In genomic region chr7:132891554-132891953, GRCh38 we compare ENCODE assay signal across 26 cellular contexts.
"Had no signal": no experiment of that assay in that cellular context is flagged by ENCODE, and none has a peak within 500 bp of the region (broad histone marks: within the 10 kb centered on the region; RNA-seq: fewer than 3 reads in every experiment).

No MANE protein-coding gene starts in this region.

- DNase-seq: activated B cell treated with CpG ODN at 0.5 μM for 24 hours; activated CD4-positive, alpha-beta memory T cell treated with anti-CD3 and anti-CD28 coated beads for 36 hours; activated CD4-positive, alpha-beta T cell treated with anti-CD3 and anti-CD28 coated beads for 48 hours; activated CD8-positive, alpha-beta memory T cell treated with anti-CD3 and anti-CD28 coated beads, Interleukin-2, amount 10 ng/mL, durations not matched to agents 7 days and 5 days; activated CD8-positive, alpha-beta memory T cell treated with anti-CD3 and anti-CD28 coated beads, Interleukin-2, amount 50 U/mL, for 4 hours; activated CD8-positive, alpha-beta T cell treated with anti-CD3 and anti-CD28 coated beads, Interleukin-2, amount 10 ng/mL, durations not matched to agents 7 days and 5 days; activated gamma-delta T cell; activated naive CD4-positive, alpha-beta T cell treated with anti-CD3 and anti-CD28 coated beads, Interleukin-2, amount 50 U/mL, for 16 hours; activated naive CD4-positive, alpha-beta T cell treated with Interleukin-2 at 50 U/mL for 16 hours; activated T-cell treated with anti-CD3 and anti-CD28 coated beads, Interleukin-2, amount 50 U/mL, for 1 hour; activated T-cell treated with anti-CD3 and anti-CD28 coated beads, Interleukin-2, amount 50 U/mL, for 72 hours; amniotic stem cell; anterior cingulate cortex; brain microvascular endothelial cell; effector CD4-positive, alpha-beta T cell; effector memory CD8-positive, alpha-beta T cell; esophagus squamous epithelium; foreskin melanocyte; heart right ventricle; T-helper 2 cell had no signal

- H3K27me3 ChIP-seq: brain microvascular endothelial cell, esophagus squamous epithelium, gastroesophageal sphincter, heart right ventricle, hepatocyte had no signal

- H3K9me3 ChIP-seq: esophagus squamous epithelium, gastroesophageal sphincter, heart right ventricle had no signal

- ATAC-seq: activated CD4-positive, CD25-positive, alpha-beta regulatory T cell treated with anti-CD3 and anti-CD28 coated beads, Interleukin-2, amount 50 U/mL, for 24 hours; activated CD8-positive, alpha-beta memory T cell treated with anti-CD3 and anti-CD28 coated beads, Interleukin-2, amount 10 ng/mL, durations not matched to agents 7 days and 5 days; activated CD8-positive, alpha-beta T cell treated with anti-CD3 and anti-CD28 coated beads, Interleukin-2, amount 10 ng/mL, durations not matched to agents 7 days and 5 days; activated T-cell treated with anti-CD3 and anti-CD28 coated beads, Interleukin-2, amount 50 U/mL, for 72 hours; effector memory CD8-positive, alpha-beta T cell; gastroesophageal sphincter; heart right ventricle had no signal

- H3K36me3 ChIP-seq: brain microvascular endothelial cell, gastroesophageal sphincter, heart right ventricle had no signal

- H3K4me3 ChIP-seq: coronary artery, esophagus squamous epithelium, gastroesophageal sphincter, heart right ventricle, hepatocyte had no signal

- FAIRE-seq: astrocyte, bronchial epithelial cell had no signal

- H3K27ac ChIP-seq: brain microvascular endothelial cell, coronary artery, esophagus squamous epithelium, gastroesophageal sphincter, heart right ventricle, hepatocyte had no signal
